9 cellular contexts compared by ENCODE assay signal in genomic region chr2:233075966-233076339, GRCh38. TPM values are rescaled to one million over a fixed set of nuclear protein-coding genes. Genes with fewer than 3 reads are reported as not detected.
DNase-seq lines count a peak whose midpoint lies in the region; ATAC-seq and TF ChIP-seq lines count a peak whose summit lies in the region.
"Had no signal": no experiment of that assay in that cellular context is flagged by ENCODE, and none has a peak within 500 bp of the region (broad histone marks: within the 10 kb centered on the region; RNA-seq: fewer than 3 reads in every experiment).

No MANE protein-coding gene starts in this region.

- peaks cover 0 to 21% (median 3%) of the 10 kb centered on the region in 3 donors for H3K9me3 ChIP-seq in gastroesophageal sphincter

- TF ChIP-seq CTCF in gastroesophageal sphincter (IDR thresholded peaks at IDR 0.05) = no peak

- H3K27me3 ChIP-seq in gastroesophageal sphincter = peaks cover 10% of the 10 kb centered on the region

- H3K4me3 ChIP-seq in gastroesophageal sphincter = no peak overlapping the region

- H3K4me1 ChIP-seq in gastroesophageal sphincter = peaks cover 0 to 11% (median 0%) of the 10 kb centered on the region in 3 donors

- peak; percentile 60 for ATAC-seq in HG02571 (IDR thresholded peaks at IDR 0.05; ENCODE audit: unreplicated experiment)
- peak; percentile 19 for ATAC-seq in gastroesophageal sphincter
- no peak for ATAC-seq in SK-N-SH treated with all-trans-retinoic acid at 6 μM for 48 hours

- no peak overlapping the region for H3K27ac ChIP-seq in gastroesophageal sphincter

- H3K36me3 ChIP-seq in gastroesophageal sphincter = no peaks in the 10 kb centered on the region

- DNase-seq in NCI-H2196 (lab: John Stamatoyannopoulos, UW; ENCODE audit: unreplicated experiment) (peak; percentile 19), NCI-H2196 treated with DMSO at 0.1 percent for 48 hours (lab: John Stamatoyannopoulos, UW; ENCODE audit: unreplicated experiment) (no peak), NAMALWA (ENCODE audit: low spot score) (peak; percentile 89), epidermal melanocyte (ENCODE audit: insufficient read length, low spot score) (no peak), HT-29 (ENCODE audit: low spot score) (no peak)

- TF ChIP-seq EP300 in gastroesophageal sphincter (IDR thresholded peaks at IDR 0.05) = no peak

- no peak for TF ChIP-seq POLR2A in gastroesophageal sphincter (IDR thresholded peaks at IDR 0.05)

- WGBS in gastroesophageal sphincter (ENCODE audit: low coverage in 1 of 2), 2 donors = 10 to 25% methylated on average over 2 of the region's 2 CpGs

TF ChIP-seq in SK-N-SH treated with all-trans-retinoic acid at 6 μM for 48 hours, 23 proteins besides CTCF, POLR2A, EP300 and RAD21:
- no peak for TF ChIP-seq ZNF8 (CRISPR knock-in tag; IDR thresholded peaks at IDR 0.05)
- TF ChIP-seq ZFP3 (CRISPR knock-in tag; IDR thresholded peaks at IDR 0.05) = no peak
- TF ChIP-seq ZNF565 (CRISPR knock-in tag; conservative IDR thresholded peaks at IDR 0.05; ENCODE audit: low read depth) = no peak
- no peak for TF ChIP-seq SNAI2 (CRISPR knock-in tag; IDR thresholded peaks at IDR 0.05)
- no peak for TF ChIP-seq POU6F1 (CRISPR knock-in tag; IDR thresholded peaks at IDR 0.05; ENCODE audit: borderline replicate concordance, low read depth)

RNA-seq across cellular contexts. Expression of gene INPP5D, which starts 15.8 kb away (rescaled TPM):
- 10 to 100 TPM in 2 of 4 donors, 1 to 10 TPM in 2; 6.5 to 12.4 (median 9.3) TPM for total RNA-seq in gastroesophageal sphincter
- total RNA-seq in HT-29 (2014; rRNA removed; shearing (Covaris generic)) = 26.9 and 28.6 TPM in 2 replicates

RNA-seq across cellular contexts. Expression of gene NEU2, which starts 43.5 kb away (rescaled TPM):
- not detected for total RNA-seq in gastroesophageal sphincter
- not detected in 2 replicates for total RNA-seq in HT-29 (2014; rRNA removed; shearing (Covaris generic))
- total RNA-seq: T-helper 1 cell treated with Interleukin-12 subunit alpha and Interleukin-12 subunit beta and Interleukin-4 antibody, amounts not matched to agents 30 ng/mL and 1 ng/mL, for 36 hours had no signal

Comparison
In these comparisons a context has a peak if more than half of its experiments do, and no peak if none do; other contexts are left out.
1. DNase-seq: peak in NCI-H2196 (single experiment) and NAMALWA (single experiment); none in NCI-H2196 treated with DMSO at 0.1 percent for 48 hours (single experiment), epidermal melanocyte (single experiment) and HT-29 (single experiment).